Comparison of ENCODE assay signal across 1 cellular context in the genomic region with DNA sequence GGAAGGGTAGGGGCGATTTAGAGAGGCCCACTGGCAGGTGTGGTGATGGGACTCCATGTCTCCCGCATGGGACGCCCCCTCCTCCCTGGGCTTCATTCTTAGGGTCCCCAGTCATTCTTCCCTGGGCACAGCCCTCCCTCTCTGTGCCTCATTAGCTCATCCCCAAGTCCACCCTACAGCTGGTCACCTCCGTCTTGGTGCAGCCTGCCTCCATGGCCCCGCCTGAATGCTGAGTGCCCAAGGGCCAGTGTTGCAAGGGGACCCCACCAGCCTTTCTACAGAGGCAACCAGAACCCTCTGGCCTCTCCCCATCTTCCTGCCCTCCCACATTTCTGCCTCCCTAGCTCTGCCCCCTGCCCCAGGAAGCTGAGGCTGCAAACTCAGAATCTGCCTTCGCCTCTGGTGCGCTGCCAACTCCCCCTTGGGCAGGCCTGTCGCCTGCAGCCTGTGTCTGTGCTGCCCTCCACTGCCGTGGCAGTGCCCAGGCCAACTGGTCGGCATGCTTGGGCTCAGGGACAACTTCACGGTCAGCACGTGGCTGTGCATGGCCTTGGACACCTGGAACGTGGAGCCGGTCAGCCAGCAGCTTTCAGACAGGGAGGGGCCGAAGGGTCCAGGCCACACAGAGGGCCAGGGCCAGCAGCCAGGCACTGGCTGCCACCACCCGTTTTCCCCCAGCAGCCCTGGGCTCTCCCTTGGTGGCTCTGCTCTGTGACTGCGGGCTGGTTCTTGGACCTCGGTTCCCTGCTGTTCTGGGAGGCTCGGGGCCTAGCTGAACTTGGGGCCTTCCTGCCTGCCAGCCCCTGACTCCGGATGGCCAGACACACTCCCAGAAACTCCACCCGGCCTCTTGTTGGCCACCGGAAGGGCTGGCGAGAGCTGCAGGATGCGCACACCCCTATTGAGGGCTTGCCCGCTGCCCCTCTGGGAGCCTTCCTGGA.
TF ChIP-seq lines count a peak whose summit lies in the region.

No MANE protein-coding gene starts in this region.

TF ChIP-seq in HepG2, 621 proteins besides CTCF, POLR2A, EP300 and RAD21 (continued from another document and continues in another):
- TF ChIP-seq, protein P1, sequence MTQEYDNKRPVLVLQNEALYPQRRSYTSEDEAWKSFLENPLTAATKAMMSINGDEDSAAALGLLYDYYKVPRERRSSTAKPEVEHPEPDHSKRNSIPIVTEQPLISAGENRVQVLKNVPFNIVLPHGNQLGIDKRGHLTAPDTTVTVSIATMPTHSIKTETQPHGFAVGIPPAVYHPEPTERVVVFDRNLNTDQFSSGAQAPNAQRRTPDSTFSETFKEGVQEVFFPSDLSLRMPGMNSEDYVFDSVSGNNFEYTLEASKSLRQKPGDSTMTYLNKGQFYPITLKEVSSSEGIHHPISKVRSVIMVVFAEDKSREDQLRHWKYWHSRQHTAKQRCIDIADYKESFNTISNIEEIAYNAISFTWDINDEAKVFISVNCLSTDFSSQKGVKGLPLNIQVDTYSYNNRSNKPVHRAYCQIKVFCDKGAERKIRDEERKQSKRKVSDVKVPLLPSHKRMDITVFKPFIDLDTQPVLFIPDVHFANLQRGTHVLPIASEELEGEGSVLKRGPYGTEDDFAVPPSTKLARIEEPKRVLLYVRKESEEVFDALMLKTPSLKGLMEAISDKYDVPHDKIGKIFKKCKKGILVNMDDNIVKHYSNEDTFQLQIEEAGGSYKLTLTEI (CRISPR knock-in tag; conservative IDR thresholded peaks at IDR 0.05) = no peak
- TF ChIP-seq ZNF224 (CRISPR knock-in tag; IDR thresholded peaks at IDR 0.05) (no peak; the same call in 1 of the 2 replicates), BRD4 (CRISPR knock-in tag; IDR thresholded peaks at IDR 0.05) (peak; percentile 98), ZIK1 (CRISPR knock-in tag; IDR thresholded peaks at IDR 0.05; ENCODE audit: borderline replicate concordance, low read depth) (peak; percentile 92), ZSCAN25 (CRISPR knock-in tag; IDR thresholded peaks at IDR 0.05) (peak; percentile 82), ZNF616 (CRISPR knock-in tag; IDR thresholded peaks at IDR 0.05; ENCODE audit: low read depth) (peak; percentile 97), ZNF296 (CRISPR knock-in tag; conservative IDR thresholded peaks at IDR 0.05) (peak; percentile 98), ZNF121 (CRISPR knock-in tag; IDR thresholded peaks at IDR 0.05) (peak; percentile 80), SCMH1 (CRISPR knock-in tag; IDR thresholded peaks at IDR 0.05; ENCODE audit: borderline replicate concordance) (no peak), ZNF510 (CRISPR knock-in tag; IDR thresholded peaks at IDR 0.05; ENCODE audit: low read depth) (no peak), SNAI1 (CRISPR knock-in tag; IDR thresholded peaks at IDR 0.05; ENCODE audit: borderline replicate concordance) (no peak; the same call in 1 of the 2 replicates), MED13 (CRISPR knock-in tag; IDR thresholded peaks at IDR 0.05) (no peak; the same call in 1 of the 2 replicates), ZNF12 (CRISPR knock-in tag; IDR thresholded peaks at IDR 0.05) (peak; percentile 76; the same call in 1 of the 2 replicates), SIN3A (IDR thresholded peaks at IDR 0.05; ENCODE audit: borderline replicate concordance, low read depth, low read length) (no peak), MEF2D (CRISPR knock-in tag; IDR thresholded peaks at IDR 0.05) (peak; percentile 97), MAF1 (CRISPR knock-in tag; IDR thresholded peaks at IDR 0.05; ENCODE audit: borderline replicate concordance) (peak; percentile 32; the same call in 1 of the 2 replicates), ZNF639 (CRISPR knock-in tag; conservative IDR thresholded peaks at IDR 0.05) (0 out of 2 replicates have a peak, but pooled peaks have one; percentile 52), SP4 (CRISPR knock-in tag; IDR thresholded peaks at IDR 0.05) (peak; percentile 72), PREB (CRISPR knock-in tag; IDR thresholded peaks at IDR 0.05) (no peak), IKZF4 (CRISPR knock-in tag; IDR thresholded peaks at IDR 0.05; ENCODE audit: borderline replicate concordance, low read depth, not compliant biosample characterization) (peak; percentile 99), ZSCAN9 (CRISPR knock-in tag; IDR thresholded peaks at IDR 0.05; ENCODE audit: borderline replicate concordance) (peak; percentile 89), ZNF230 (CRISPR knock-in tag; IDR thresholded peaks at IDR 0.05) (peak; percentile 97), DMAP1 (CRISPR knock-in tag; IDR thresholded peaks at IDR 0.05) (peak; percentile 93), AGO2 (optimal IDR thresholded peaks at IDR 0.05; ENCODE audit: low read depth, low read length) (peak; percentile 86), HDAC1 (CRISPR knock-in tag; IDR thresholded peaks at IDR 0.05) (peak; percentile 98), ATF7 (IDR thresholded peaks at IDR 0.05) (no peak), ATF7 (CRISPR knock-in tag; IDR thresholded peaks at IDR 0.05) (peak; percentile 72; the same call in 1 of the 2 replicates), FLYWCH1 (CRISPR knock-in tag; IDR thresholded peaks at IDR 0.05) (0 out of 2 replicates have a peak, but pooled peaks have one; percentile 66), ZBTB8A (CRISPR knock-in tag; IDR thresholded peaks at IDR 0.05; ENCODE audit: borderline replicate concordance, low read depth) (no peak), HINFP (CRISPR knock-in tag; IDR thresholded peaks at IDR 0.05; ENCODE audit: low read depth) (peak; percentile 94; the same call in 1 of the 2 replicates), SRSF9 (IDR thresholded peaks at IDR 0.05; ENCODE audit: borderline replicate concordance, insufficient read depth, low read depth, low read length, poor library complexity, severe bottlenecking) (no peak), PAF1 (CRISPR knock-in tag; IDR thresholded peaks at IDR 0.05) (no peak), CCAR2 (optimal IDR thresholded peaks at IDR 0.05; ENCODE audit: low read depth, low read length) (no peak), HOXD1 (CRISPR knock-in tag; IDR thresholded peaks at IDR 0.05) (peak; percentile 43; the same call in 1 of the 2 replicates), FOXA3 (CRISPR knock-in tag; IDR thresholded peaks at IDR 0.05) (peak; percentile 78), MAFK (conservative IDR thresholded peaks at IDR 0.05 in 1 of 2, IDR thresholded peaks at IDR 0.05 in 1 of 2; ENCODE audit: low read length in 2 of 2) (no peak), NFIB (CRISPR knock-in tag; IDR thresholded peaks at IDR 0.05; ENCODE audit: borderline replicate concordance) (no peak), BRCA1 (CRISPR knock-in tag; IDR thresholded peaks at IDR 0.05) (no peak), ISX (CRISPR knock-in tag; conservative IDR thresholded peaks at IDR 0.05) (no peak), KMT2A (CRISPR knock-in tag; IDR thresholded peaks at IDR 0.05) (peak; percentile 57; the same call in 1 of the 2 replicates), DBP (CRISPR knock-in tag; IDR thresholded peaks at IDR 0.05; ENCODE audit: not compliant biosample characterization) (peak; percentile 54)
- TF ChIP-seq, protein P2, sequence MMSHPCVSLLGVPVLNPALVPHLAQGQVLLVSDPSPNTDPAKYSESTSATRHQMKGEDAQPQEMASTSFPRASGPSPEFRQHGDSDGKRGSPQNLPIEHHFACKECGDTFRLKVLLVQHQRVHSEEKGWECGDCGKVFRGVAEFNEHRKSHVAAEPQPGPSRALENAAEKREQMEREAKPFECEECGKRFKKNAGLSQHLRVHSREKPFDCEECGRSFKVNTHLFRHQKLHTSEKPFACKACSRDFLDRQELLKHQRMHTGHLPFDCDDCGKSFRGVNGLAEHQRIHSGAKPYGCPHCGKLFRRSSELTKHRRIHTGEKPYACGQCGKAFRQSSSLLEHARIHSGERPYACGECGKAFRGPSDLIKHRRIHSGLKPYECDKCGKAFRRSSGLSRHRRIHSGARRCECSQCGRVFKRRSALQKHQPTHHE (CRISPR knock-in tag; IDR thresholded peaks at IDR 0.05; ENCODE audit: borderline replicate concordance) = peak; percentile 76; the same call in 1 of the 2 replicates
- TF ChIP-seq, protein P3, sequence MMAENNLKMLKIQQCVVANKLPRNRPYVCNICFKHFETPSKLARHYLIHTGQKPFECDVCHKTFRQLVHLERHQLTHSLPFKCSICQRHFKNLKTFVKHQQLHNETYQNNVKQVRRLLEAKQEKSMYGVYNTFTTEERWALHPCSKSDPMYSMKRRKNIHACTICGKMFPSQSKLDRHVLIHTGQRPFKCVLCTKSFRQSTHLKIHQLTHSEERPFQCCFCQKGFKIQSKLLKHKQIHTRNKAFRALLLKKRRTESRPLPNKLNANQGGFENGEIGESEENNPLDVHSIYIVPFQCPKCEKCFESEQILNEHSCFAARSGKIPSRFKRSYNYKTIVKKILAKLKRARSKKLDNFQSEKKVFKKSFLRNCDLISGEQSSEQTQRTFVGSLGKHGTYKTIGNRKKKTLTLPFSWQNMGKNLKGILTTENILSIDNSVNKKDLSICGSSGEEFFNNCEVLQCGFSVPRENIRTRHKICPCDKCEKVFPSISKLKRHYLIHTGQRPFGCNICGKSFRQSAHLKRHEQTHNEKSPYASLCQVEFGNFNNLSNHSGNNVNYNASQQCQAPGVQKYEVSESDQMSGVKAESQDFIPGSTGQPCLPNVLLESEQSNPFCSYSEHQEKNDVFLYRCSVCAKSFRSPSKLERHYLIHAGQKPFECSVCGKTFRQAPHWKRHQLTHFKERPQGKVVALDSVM (CRISPR knock-in tag; IDR thresholded peaks at IDR 0.05) = peak; percentile 81
- TF ChIP-seq, protein P4, sequence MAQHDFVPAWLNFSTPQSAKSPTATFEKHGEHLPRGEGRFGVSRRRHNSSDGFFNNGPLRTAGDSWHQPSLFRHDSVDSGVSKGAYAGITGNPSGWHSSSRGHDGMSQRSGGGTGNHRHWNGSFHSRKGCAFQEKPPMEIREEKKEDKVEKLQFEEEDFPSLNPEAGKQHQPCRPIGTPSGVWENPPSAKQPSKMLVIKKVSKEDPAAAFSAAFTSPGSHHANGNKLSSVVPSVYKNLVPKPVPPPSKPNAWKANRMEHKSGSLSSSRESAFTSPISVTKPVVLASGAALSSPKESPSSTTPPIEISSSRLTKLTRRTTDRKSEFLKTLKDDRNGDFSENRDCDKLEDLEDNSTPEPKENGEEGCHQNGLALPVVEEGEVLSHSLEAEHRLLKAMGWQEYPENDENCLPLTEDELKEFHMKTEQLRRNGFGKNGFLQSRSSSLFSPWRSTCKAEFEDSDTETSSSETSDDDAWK (CRISPR knock-in tag; IDR thresholded peaks at IDR 0.05) = no peak
- TF ChIP-seq, protein P5, sequence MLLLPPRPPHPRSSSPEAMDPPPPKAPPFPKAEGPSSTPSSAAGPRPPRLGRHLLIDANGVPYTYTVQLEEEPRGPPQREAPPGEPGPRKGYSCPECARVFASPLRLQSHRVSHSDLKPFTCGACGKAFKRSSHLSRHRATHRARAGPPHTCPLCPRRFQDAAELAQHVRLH (CRISPR knock-in tag; IDR thresholded peaks at IDR 0.05; ENCODE audit: borderline replicate concordance, low read depth) = peak; percentile 96; the same call in 1 of the 2 replicates
